20 cellular contexts compared by ENCODE assay signal in genomic region chr4:46432923-46433322, GRCh38. TPM values are rescaled to one million over a fixed set of nuclear protein-coding genes. Genes with fewer than 3 reads are reported as not detected.
DNase-seq lines count a peak whose midpoint lies in the region; ATAC-seq and TF ChIP-seq lines count a peak whose summit lies in the region.
"Had no signal": no experiment of that assay in that cellular context is flagged by ENCODE, and none has a peak within 500 bp of the region (broad histone marks: within the 10 kb centered on the region; RNA-seq: fewer than 3 reads in every experiment).

No MANE protein-coding gene starts in this region.

- TF ChIP-seq CTCF in fibroblast of pulmonary artery (IDR thresholded peaks at IDR 0.05; ENCODE audit: low read length, missing control alignments) (no peak), prostate gland (IDR thresholded peaks at IDR 0.05) (no peak), gastroesophageal sphincter (IDR thresholded peaks at IDR 0.05) (no peak)

- H3K4me1 ChIP-seq in SJCRH30 (peaks cover 4% of the 10 kb centered on the region), prostate gland (replicated peaks) (no peaks in the 10 kb centered on the region), gastroesophageal sphincter (no peaks in the 10 kb centered on the region)
- H3K4me1 ChIP-seq: right lobe of liver had no signal

- H3K27ac Mint-ChIP-seq in stimulated activated naive B cell treated with anti-CD40 and anti-IgM and Interleukin-4, amounts not matched to agents 10 μg/mL and 1 μg/mL and 100 μg/mL, for 72 hours: no peak overlapping the region
- H3K27ac Mint-ChIP-seq: type B pancreatic cell had no signal

- H3K36me3 Mint-ChIP-seq in stimulated activated naive B cell treated with anti-CD40 and anti-IgM and Interleukin-4, amounts not matched to agents 10 μg/mL and 1 μg/mL and 100 μg/mL, for 72 hours: no peaks in the 10 kb centered on the region
- H3K36me3 Mint-ChIP-seq: type B pancreatic cell had no signal

- ATAC-seq in gastroesophageal sphincter: no peak
- ATAC-seq in stimulated activated naive B cell treated with anti-CD40 and anti-IgM and Interleukin-4, amounts not matched to agents 10 μg/mL and 1 μg/mL and 100 μg/mL, for 72 hours (replicated peaks): no peak
- ATAC-seq: mucosa of descending colon; stimulated activated naive CD8-positive, alpha-beta T cell treated with anti-CD3 and anti-CD28 coated beads, Interleukin-15, Interleukin-2, amounts not matched to agents 100 U/mL and 50 U/mL, for 24 hours had no signal

- no peaks in the 10 kb centered on the region for H3K9me3 ChIP-seq in SJCRH30 (replicated peaks)
- H3K9me3 ChIP-seq in prostate gland: no peaks in the 10 kb centered on the region
- H3K9me3 ChIP-seq in gastroesophageal sphincter: peaks cover 0 to 1% (median 0%) of the 10 kb centered on the region in 3 donors
- H3K9me3 ChIP-seq: mucosa of descending colon, right lobe of liver, SK-N-SH had no signal

- TF ChIP-seq EP300 in gastroesophageal sphincter (IDR thresholded peaks at IDR 0.05): no peak

- H3K4me3 ChIP-seq in SJCRH30 (no peak overlapping the region), fibroblast of pulmonary artery (replicated peaks; ENCODE audit: low read depth, low read length) (no peak overlapping the region), prostate gland (no peak overlapping the region), gastroesophageal sphincter (no peak overlapping the region)
- H3K4me3 ChIP-seq: mucosa of descending colon, right lobe of liver had no signal

- peaks cover 0 to 4% of the 10 kb centered on the region in 2 donors for H3K9me3 Mint-ChIP-seq in stimulated activated naive B cell treated with anti-CD40 and anti-IgM and Interleukin-4, amounts not matched to agents 10 μg/mL and 1 μg/mL and 100 μg/mL, for 72 hours
- H3K9me3 Mint-ChIP-seq: type B pancreatic cell had no signal

- WGBS in prostate gland: 56% methylated on average over 1 of the region's 1 CpG
- 11 to 14% methylated on average over 1 of the region's 1 CpG for WGBS in gastroesophageal sphincter (ENCODE audit: low coverage in 1 of 2), 2 donors

- H3K36me3 ChIP-seq in SJCRH30 (no peaks in the 10 kb centered on the region), prostate gland (no peaks in the 10 kb centered on the region), gastroesophageal sphincter (no peaks in the 10 kb centered on the region)
- H3K36me3 ChIP-seq: right lobe of liver had no signal

- peak; percentile 70 for DNase-seq in DMS53 treated with DMSO at 0.1 percent for 48 hours (lab: John Stamatoyannopoulos, UW; ENCODE audit: unreplicated experiment)
- DNase-seq in SJCRH30: peak; percentile 4 to 42
- DNase-seq in fibroblast of pulmonary artery (ENCODE audit: low read depth): peak; percentile 82
- DNase-seq in renal cortical epithelial cell (ENCODE audit: low read depth): peak; percentile 18
- DNase-seq in prostate gland (ENCODE audit: low spot score): no peak
- no peak for DNase-seq in amniotic stem cell (lab: John Stamatoyannopoulos, UW)
- DNase-seq in stimulated activated naive B cell treated with anti-CD40 and anti-IgM and Interleukin-4, amounts not matched to agents 10 μg/mL and 1 μg/mL and 100 μg/mL, for 72 hours: no peak
- DNase-seq: activated CD4-positive, CD25-positive, alpha-beta regulatory T cell treated with anti-CD3 and anti-CD28 coated beads, Interleukin-2, amount 50 U/mL, for 72 hours; cerebellar nuclear complex; mucosa of descending colon; NCI-H1048; NCI-H2107; NCI-H748 treated with DMSO at 0.1 percent for 48 hours; SK-N-SH; stimulated activated naive CD8-positive, alpha-beta T cell treated with anti-CD3 and anti-CD28 coated beads, Interleukin-15, Interleukin-2, amounts not matched to agents 100 U/mL and 50 U/mL, for 24 hours; T1000 had no signal

- intact Hi-C loops in prostate gland (cut with DNase I): no loop called here

- TF ChIP-seq POLR2A in prostate gland (IDR thresholded peaks at IDR 0.05) (no peak), gastroesophageal sphincter (IDR thresholded peaks at IDR 0.05) (no peak)

- peak overlapping the region; percentile 4; the same call in 1 of the 2 replicates for H3K27ac ChIP-seq in SJCRH30
- H3K27ac ChIP-seq in prostate gland: no peak overlapping the region
- H3K27ac ChIP-seq in gastroesophageal sphincter: no peak overlapping the region
- H3K27ac ChIP-seq: KMS-11, right lobe of liver had no signal

- no peaks in the 10 kb centered on the region for H3K4me1 Mint-ChIP-seq in stimulated activated naive B cell treated with anti-CD40 and anti-IgM and Interleukin-4, amounts not matched to agents 10 μg/mL and 1 μg/mL and 100 μg/mL, for 72 hours

- H3K27me3 Mint-ChIP-seq in stimulated activated naive B cell treated with anti-CD40 and anti-IgM and Interleukin-4, amounts not matched to agents 10 μg/mL and 1 μg/mL and 100 μg/mL, for 72 hours: no peaks in the 10 kb centered on the region

- no peak overlapping the region for H3K4me3 Mint-ChIP-seq in stimulated activated naive B cell treated with anti-CD40 and anti-IgM and Interleukin-4, amounts not matched to agents 10 μg/mL and 1 μg/mL and 100 μg/mL, for 72 hours
- H3K4me3 Mint-ChIP-seq: type B pancreatic cell had no signal

- H3K27me3 ChIP-seq in SJCRH30 (no peaks in the 10 kb centered on the region), prostate gland (replicated peaks; ENCODE audit: insufficient read depth) (no peaks in the 10 kb centered on the region), gastroesophageal sphincter (no peaks in the 10 kb centered on the region)
- H3K27me3 ChIP-seq: right lobe of liver had no signal

RNA-seq across cellular contexts. Expression of gene GABRA2, which starts 43.0 kb away (rescaled TPM):
- not detected in 2 replicates for total RNA-seq in SJCRH30 (2014; rRNA removed; shearing (Covaris generic))
- total RNA-seq in renal cortical epithelial cell (0.05 TPM in 1 of 2 replicates, not detected in the other), prostate gland (1 to 10 TPM in 1 of 2 donors, under 1 TPM in 1; 0.05 to 5.2 TPM), gastroesophageal sphincter (1 to 10 TPM in 3 of 4 donors, under 1 TPM in 1; 0.31 to 2.0 (median 1.4) TPM)

Comparison
In these comparisons a context has a peak if more than half of its experiments do, and no peak if none do; other contexts are left out.
1. DNase-seq: peak in DMS53 treated with DMSO at 0.1 percent for 48 hours (single experiment), SJCRH30 (2 of 2), fibroblast of pulmonary artery (single experiment) and renal cortical epithelial cell (single experiment); none in prostate gland (single experiment), amniotic stem cell (single experiment) and stimulated activated naive B cell treated with anti-CD40 and anti-IgM and Interleukin-4, amounts not matched to agents 10 μg/mL and 1 μg/mL and 100 μg/mL, for 72 hours (single experiment).